ENCODE assay signal across 10 cellular contexts in genomic region chr10:123136806-123137642, GRCh38. TPM values are rescaled to one million over a fixed set of nuclear protein-coding genes. Genes with fewer than 3 reads are reported as not detected.
DNase-seq lines count a peak whose midpoint lies in the region; ATAC-seq, FAIRE-seq and TF ChIP-seq lines count a peak whose summit lies in the region.
"Had no signal": no experiment of that assay in that cellular context is flagged by ENCODE, and none has a peak within 500 bp of the region (broad histone marks: within the 10 kb centered on the region; RNA-seq: fewer than 3 reads in every experiment).

No MANE protein-coding gene starts in this region.

- H3K9me3 Mint-ChIP-seq in activated T-cell treated with anti-CD3 and anti-CD28 coated beads, Interleukin-2, amount 50 U/mL, for 24 hours, result no peaks in the 10 kb centered on the region
- no peaks in the 10 kb centered on the region for H3K9me3 Mint-ChIP-seq in HFFc6
- H3K9me3 Mint-ChIP-seq: activated naive CD4-positive, alpha-beta T cell treated with anti-CD3 and anti-CD28 coated beads, Interleukin-2, amount 50 U/mL, for 72 hours had no signal

- no peaks in the 10 kb centered on the region for H3K9me3 ChIP-seq in right atrium auricular region
- H3K9me3 ChIP-seq in kidney (ENCODE audit: control insufficient read depth in 1 of 2, low read length in 2 of 2), result no peaks in the 10 kb centered on the region
- H3K9me3 ChIP-seq: upper lobe of right lung had no signal

- no peak for FAIRE-seq in kidney (lab: Jason Lieb, UNC)

- ATAC-seq in Right ventricle myocardium inferior, result no peak
- ATAC-seq in HG02938 (IDR thresholded peaks at IDR 0.05; ENCODE audit: unreplicated experiment), result no peak
- ATAC-seq in HG03108 (IDR thresholded peaks at IDR 0.05; ENCODE audit: unreplicated experiment), result no peak
- no peak for ATAC-seq in GM21825 (IDR thresholded peaks at IDR 0.05; ENCODE audit: unreplicated experiment)
- ATAC-seq: upper lobe of right lung had no signal

- no peaks in the 10 kb centered on the region for H3K36me3 Mint-ChIP-seq in activated T-cell treated with anti-CD3 and anti-CD28 coated beads, Interleukin-2, amount 50 U/mL, for 24 hours (ENCODE audit: low read depth)
- no peaks in the 10 kb centered on the region for H3K36me3 Mint-ChIP-seq in HFFc6 (ENCODE audit: low read depth)
- H3K36me3 Mint-ChIP-seq: activated naive CD4-positive, alpha-beta T cell treated with anti-CD3 and anti-CD28 coated beads, Interleukin-2, amount 50 U/mL, for 72 hours had no signal

- H3K27ac ChIP-seq in right atrium auricular region (no peak overlapping the region), kidney (ENCODE audit: low read depth in 2 of 2, low read length in 2 of 2) (no peak overlapping the region)
- H3K27ac ChIP-seq: upper lobe of right lung had no signal

- H3K36me3 ChIP-seq in right atrium auricular region (no peaks in the 10 kb centered on the region), kidney (ENCODE audit: control insufficient read depth in 1 of 2, insufficient read depth in 2 of 2, low read length in 2 of 2) (no peaks in the 10 kb centered on the region)
- H3K36me3 ChIP-seq: upper lobe of right lung had no signal

- H3K4me3 Mint-ChIP-seq in activated T-cell treated with anti-CD3 and anti-CD28 coated beads, Interleukin-2, amount 50 U/mL, for 24 hours, result peak overlapping the region; percentile 80
- H3K4me3 Mint-ChIP-seq in HFFc6, result no peak overlapping the region

- DNase-seq in right atrium auricular region (ENCODE audit: low spot score) (peak; percentile 56), Right ventricle myocardium inferior (ENCODE audit: missing footprints) (no peak), kidney (peak; percentile 74), HFFc6 (no peak)
- DNase-seq in activated T-cell treated with anti-CD3 and anti-CD28 coated beads, Interleukin-2, amount 50 U/mL, for 24 hours, result peak; percentile 69
- DNase-seq: upper lobe of right lung had no signal

- intact Hi-C loops in Right ventricle myocardium inferior (cut with DNase I), result no loop called here
- intact Hi-C loops in kidney (cut with DNase I), result no loop called here

- peaks cover 77 to 90% of the 10 kb centered on the region in 2 donors for H3K27me3 ChIP-seq in right atrium auricular region

- peaks cover 60% of the 10 kb centered on the region for H3K4me1 Mint-ChIP-seq in activated T-cell treated with anti-CD3 and anti-CD28 coated beads, Interleukin-2, amount 50 U/mL, for 24 hours (ENCODE audit: low read depth)
- H3K4me1 Mint-ChIP-seq in HFFc6 (ENCODE audit: low read depth), result peaks cover 23% of the 10 kb centered on the region

- peak overlapping the region; percentile 89 for H3K27ac Mint-ChIP-seq in activated T-cell treated with anti-CD3 and anti-CD28 coated beads, Interleukin-2, amount 50 U/mL, for 24 hours
- no peak overlapping the region for H3K27ac Mint-ChIP-seq in HFFc6

- H3K9ac ChIP-seq in kidney (ENCODE audit: low read length in 2 of 2), result no peak overlapping the region

- TF ChIP-seq CTCF in right atrium auricular region (IDR thresholded peaks at IDR 0.05) (no peak), kidney (IDR thresholded peaks at IDR 0.05; ENCODE audit: borderline replicate concordance, extremely low read depth, insufficient read depth) (no peak), HFFc6 (IDR thresholded peaks at IDR 0.05) (no peak)

- H3K27me3 Mint-ChIP-seq in activated T-cell treated with anti-CD3 and anti-CD28 coated beads, Interleukin-2, amount 50 U/mL, for 24 hours, result peaks cover 90% of the 10 kb centered on the region
- H3K27me3 Mint-ChIP-seq in HFFc6 (ENCODE audit: insufficient read depth), result peaks cover 77% of the 10 kb centered on the region

- peaks cover 0 to 65% of the 10 kb centered on the region in 2 donors for H3K4me1 ChIP-seq in right atrium auricular region
- H3K4me1 ChIP-seq in kidney (ENCODE audit: control insufficient read depth in 1 of 2, insufficient read depth in 1 of 2, low read depth in 1 of 2, low read length in 2 of 2), result peaks cover 0 to 28% of the 10 kb centered on the region in 2 donors

- H3K4me3 ChIP-seq in right atrium auricular region, result peak overlapping the region in 1 of 2 donors; percentile 47
- H3K4me3 ChIP-seq in kidney (ENCODE audit: low read length in 2 of 2), result no peak overlapping the region
- H3K4me3 ChIP-seq: upper lobe of right lung had no signal

RNA-seq across cellular contexts. Expression of gene HMX3, which starts 1.3 kb away (rescaled TPM):
- total RNA-seq in right atrium auricular region, result not detected
- not detected for total RNA-seq in Right ventricle myocardium inferior
- not detected for total RNA-seq in kidney
- not detected for polyA plus RNA-seq in kidney (ENCODE audit: insufficient read depth, low read depth, low replicate concordance)
- not detected for total RNA-seq in HFFc6 (2021; fragmentation: NEBNext Ultra II Directional; extraction: Animal tissue kit (Norgen Biotek cat#: 25700))
- total RNA-seq: upper lobe of right lung had no signal

RNA-seq across cellular contexts. Expression of gene HMX2, which starts 10.9 kb away (rescaled TPM):
- total RNA-seq in right atrium auricular region, result not detected
- not detected for total RNA-seq in Right ventricle myocardium inferior
- total RNA-seq in kidney, result 0.25 TPM
- polyA plus RNA-seq in kidney (ENCODE audit: insufficient read depth, low read depth, low replicate concordance), result 4.0 TPM
- total RNA-seq in HFFc6 (2021; fragmentation: NEBNext Ultra II Directional; extraction: Animal tissue kit (Norgen Biotek cat#: 25700)), result not detected
- total RNA-seq: upper lobe of right lung had no signal

RNA-seq across cellular contexts. Expression of gene BUB3, which starts 17.2 kb away (rescaled TPM):
- total RNA-seq in right atrium auricular region (10 to 100 TPM; 35.4 to 36.9 TPM), Right ventricle myocardium inferior (37.7 TPM), kidney (60.8 TPM)
- polyA plus RNA-seq in kidney (ENCODE audit: insufficient read depth, low read depth, low replicate concordance), result 49.0 TPM
- 100 to 1,000 TPM; 154 to 214 (median 202) TPM for total RNA-seq in HFFc6 (2021; fragmentation: NEBNext Ultra II Directional; extraction: Animal tissue kit (Norgen Biotek cat#: 25700))

Comparison
In these comparisons a context has a peak if more than half of its experiments do, and no peak if none do; other contexts are left out.
1. DNase-seq: peak in right atrium auricular region (single experiment), activated T-cell treated with anti-CD3 and anti-CD28 coated beads, Interleukin-2, amount 50 U/mL, for 24 hours (single experiment) and kidney (single experiment); none in Right ventricle myocardium inferior (single experiment) and HFFc6 (single experiment).